In genomic region chr17:17663160-17664072, GRCh38 we compare ENCODE assay signal across 2 cellular contexts.
TF ChIP-seq lines count a peak whose summit lies in the region.

No MANE protein-coding gene starts in this region.

TF ChIP-seq in GM23338, 12 proteins besides CTCF, POLR2A, EP300 and RAD21 (continued from another document):
- TF ChIP-seq, protein P1, sequence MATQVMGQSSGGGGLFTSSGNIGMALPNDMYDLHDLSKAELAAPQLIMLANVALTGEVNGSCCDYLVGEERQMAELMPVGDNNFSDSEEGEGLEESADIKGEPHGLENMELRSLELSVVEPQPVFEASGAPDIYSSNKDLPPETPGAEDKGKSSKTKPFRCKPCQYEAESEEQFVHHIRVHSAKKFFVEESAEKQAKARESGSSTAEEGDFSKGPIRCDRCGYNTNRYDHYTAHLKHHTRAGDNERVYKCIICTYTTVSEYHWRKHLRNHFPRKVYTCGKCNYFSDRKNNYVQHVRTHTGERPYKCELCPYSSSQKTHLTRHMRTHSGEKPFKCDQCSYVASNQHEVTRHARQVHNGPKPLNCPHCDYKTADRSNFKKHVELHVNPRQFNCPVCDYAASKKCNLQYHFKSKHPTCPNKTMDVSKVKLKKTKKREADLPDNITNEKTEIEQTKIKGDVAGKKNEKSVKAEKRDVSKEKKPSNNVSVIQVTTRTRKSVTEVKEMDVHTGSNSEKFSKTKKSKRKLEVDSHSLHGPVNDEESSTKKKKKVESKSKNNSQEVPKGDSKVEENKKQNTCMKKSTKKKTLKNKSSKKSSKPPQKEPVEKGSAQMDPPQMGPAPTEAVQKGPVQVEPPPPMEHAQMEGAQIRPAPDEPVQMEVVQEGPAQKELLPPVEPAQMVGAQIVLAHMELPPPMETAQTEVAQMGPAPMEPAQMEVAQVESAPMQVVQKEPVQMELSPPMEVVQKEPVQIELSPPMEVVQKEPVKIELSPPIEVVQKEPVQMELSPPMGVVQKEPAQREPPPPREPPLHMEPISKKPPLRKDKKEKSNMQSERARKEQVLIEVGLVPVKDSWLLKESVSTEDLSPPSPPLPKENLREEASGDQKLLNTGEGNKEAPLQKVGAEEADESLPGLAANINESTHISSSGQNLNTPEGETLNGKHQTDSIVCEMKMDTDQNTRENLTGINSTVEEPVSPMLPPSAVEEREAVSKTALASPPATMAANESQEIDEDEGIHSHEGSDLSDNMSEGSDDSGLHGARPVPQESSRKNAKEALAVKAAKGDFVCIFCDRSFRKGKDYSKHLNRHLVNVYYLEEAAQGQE (IDR thresholded peaks at IDR 0.05; ENCODE audit: unreplicated experiment), result no peak
- TF ChIP-seq, protein P2, sequence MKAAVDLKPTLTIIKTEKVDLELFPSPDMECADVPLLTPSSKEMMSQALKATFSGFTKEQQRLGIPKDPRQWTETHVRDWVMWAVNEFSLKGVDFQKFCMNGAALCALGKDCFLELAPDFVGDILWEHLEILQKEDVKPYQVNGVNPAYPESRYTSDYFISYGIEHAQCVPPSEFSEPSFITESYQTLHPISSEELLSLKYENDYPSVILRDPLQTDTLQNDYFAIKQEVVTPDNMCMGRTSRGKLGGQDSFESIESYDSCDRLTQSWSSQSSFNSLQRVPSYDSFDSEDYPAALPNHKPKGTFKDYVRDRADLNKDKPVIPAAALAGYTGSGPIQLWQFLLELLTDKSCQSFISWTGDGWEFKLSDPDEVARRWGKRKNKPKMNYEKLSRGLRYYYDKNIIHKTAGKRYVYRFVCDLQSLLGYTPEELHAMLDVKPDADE (IDR thresholded peaks at IDR 0.05), result no peak

TF ChIP-seq in WTC11, 78 proteins besides CTCF, POLR2A, EP300 and RAD21 (continued from another document):
- TF ChIP-seq ZNF425 (CRISPR knock-in tag; conservative IDR thresholded peaks at IDR 0.05) (no peak), GRHL2 (CRISPR knock-in tag; IDR thresholded peaks at IDR 0.05; ENCODE audit: insufficient replicate concordance, severe bottlenecking) (no peak)
- TF ChIP-seq, protein P3, sequence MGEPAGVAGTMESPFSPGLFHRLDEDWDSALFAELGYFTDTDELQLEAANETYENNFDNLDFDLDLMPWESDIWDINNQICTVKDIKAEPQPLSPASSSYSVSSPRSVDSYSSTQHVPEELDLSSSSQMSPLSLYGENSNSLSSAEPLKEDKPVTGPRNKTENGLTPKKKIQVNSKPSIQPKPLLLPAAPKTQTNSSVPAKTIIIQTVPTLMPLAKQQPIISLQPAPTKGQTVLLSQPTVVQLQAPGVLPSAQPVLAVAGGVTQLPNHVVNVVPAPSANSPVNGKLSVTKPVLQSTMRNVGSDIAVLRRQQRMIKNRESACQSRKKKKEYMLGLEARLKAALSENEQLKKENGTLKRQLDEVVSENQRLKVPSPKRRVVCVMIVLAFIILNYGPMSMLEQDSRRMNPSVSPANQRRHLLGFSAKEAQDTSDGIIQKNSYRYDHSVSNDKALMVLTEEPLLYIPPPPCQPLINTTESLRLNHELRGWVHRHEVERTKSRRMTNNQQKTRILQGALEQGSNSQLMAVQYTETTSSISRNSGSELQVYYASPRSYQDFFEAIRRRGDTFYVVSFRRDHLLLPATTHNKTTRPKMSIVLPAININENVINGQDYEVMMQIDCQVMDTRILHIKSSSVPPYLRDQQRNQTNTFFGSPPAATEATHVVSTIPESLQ (CRISPR knock-in tag; IDR thresholded peaks at IDR 0.05), result no peak
